ENCODE assay signal across 24 cellular contexts in genomic region chr10:114709966-114710365, GRCh38. TPM values are rescaled to one million over a fixed set of nuclear protein-coding genes. Genes with fewer than 3 reads are reported as not detected.
DNase-seq lines count a peak whose midpoint lies in the region; ATAC-seq and TF ChIP-seq lines count a peak whose summit lies in the region.
"Had no signal": no experiment of that assay in that cellular context is flagged by ENCODE, and none has a peak within 500 bp of the region (broad histone marks: within the 10 kb centered on the region; RNA-seq: fewer than 3 reads in every experiment).

No MANE protein-coding gene starts in this region.

- H3K79me2 ChIP-seq in ACC112 (ENCODE audit: control insufficient read depth, insufficient read depth, low read length, unreplicated experiment): no peaks in the 10 kb centered on the region

- no peak overlapping the region for H2AFZ ChIP-seq in ACC112 (ENCODE audit: low read length, unreplicated experiment)

- DNase-seq in HFFc6 (peak; percentile 61), astrocyte of the spinal cord (ENCODE audit: low read depth, low spot score) (peak; percentile 48), fibroblast of the aortic adventitia (ENCODE audit: low read depth) (peak; percentile 83), DMS114 treated with DMSO at 0.1 percent for 48 hours (lab: John Stamatoyannopoulos, UW; ENCODE audit: unreplicated experiment) (no peak), endodermal cell (no peak)
- DNase-seq in stimulated activated effector memory CD8-positive, alpha-beta T cell treated with anti-CD3 and anti-CD28 coated beads, Interleukin-12 subunit alpha, Interleukin-12 subunit beta, amount 100 ng/mL, for 72 hours (ENCODE audit: low spot score in 2 of 2): no peak
- no peak for DNase-seq in stimulated activated CD8-positive, alpha-beta memory T cell treated with anti-CD3 and anti-CD28 coated beads, Interleukin-4, amount 100 ng/mL, for 48 hours
- DNase-seq: activated CD4-positive, alpha-beta T cell treated with anti-CD3 and anti-CD28 coated beads, Interleukin-2, amount 50 U/mL, for 4 hours; activated CD8-positive, alpha-beta memory T cell treated with anti-CD3 and anti-CD28 coated beads, Interleukin-2, amount 50 U/mL, for 48 hours; CD4-positive, CD25-positive, alpha-beta regulatory T cell; DMS 273 treated with DMSO at 0.1 percent for 48 hours; GF-D8; H7; MM.1S; NCI-H146; NCI-H524 treated with DMSO at 0.1 percent for 48 hours; pancreas; right cardiac atrium had no signal

- no peaks in the 10 kb centered on the region; the same call in 1 of the 2 replicates for H3K27me3 Mint-ChIP-seq in HFFc6 (ENCODE audit: insufficient read depth)
- no peaks in the 10 kb centered on the region for H3K27me3 Mint-ChIP-seq in endodermal cell (ENCODE audit: insufficient read depth)

- TF ChIP-seq CTCF in HFFc6 (IDR thresholded peaks at IDR 0.05) (no peak), astrocyte of the spinal cord (IDR thresholded peaks at IDR 0.05; ENCODE audit: low read depth, low read length) (no peak), fibroblast of the aortic adventitia (IDR thresholded peaks at IDR 0.05; ENCODE audit: insufficient read depth, low read length) (no peak), endodermal cell (conservative IDR thresholded peaks at IDR 0.05) (no peak)

- 92% methylated on average over 2 of the region's 2 CpGs; no CpG with 5 or more reads in 1 of the 2 experiments for WGBS in endodermal cell (ENCODE audit: insufficient coverage in 1 of 2, insufficient read length in 1 of 2), 2 experiments

- H3K36me3 Mint-ChIP-seq in HFFc6 (ENCODE audit: low read depth) (no peaks in the 10 kb centered on the region), endodermal cell (ENCODE audit: low read depth) (no peaks in the 10 kb centered on the region)
- no peaks in the 10 kb centered on the region for H3K36me3 Mint-ChIP-seq in stimulated activated effector memory CD8-positive, alpha-beta T cell treated with anti-CD3 and anti-CD28 coated beads, Interleukin-12 subunit alpha, Interleukin-12 subunit beta, amount 100 ng/mL, for 72 hours
- H3K36me3 Mint-ChIP-seq: CD4-positive, CD25-positive, alpha-beta regulatory T cell; IgD-negative memory B cell; natural killer cell treated with Interleukin-12 subunit alpha and Interleukin-12 subunit beta and Interleukin-15 and Interleukin-18, amount 100 ng/mL, for 72 hours had no signal

- H3K27me3 ChIP-seq in ACC112 (ENCODE audit: insufficient read depth, low read length): no peaks in the 10 kb centered on the region
- H3K27me3 ChIP-seq in endodermal cell (ENCODE audit: control insufficient read depth, insufficient read depth, low read length, poor library complexity, severe bottlenecking): no peaks in the 10 kb centered on the region
- H3K27me3 ChIP-seq: cardiac muscle cell, pancreas had no signal

- no peak overlapping the region for H3K9ac ChIP-seq in endodermal cell (ENCODE audit: extremely low read depth, low read length, poor library complexity, severe bottlenecking)

- H3K4me1 Mint-ChIP-seq in HFFc6 (ENCODE audit: low read depth) (peaks cover 56% of the 10 kb centered on the region), endodermal cell (peaks cover 12% of the 10 kb centered on the region)
- no peaks in the 10 kb centered on the region for H3K4me1 Mint-ChIP-seq in stimulated activated effector memory CD8-positive, alpha-beta T cell treated with anti-CD3 and anti-CD28 coated beads, Interleukin-12 subunit alpha, Interleukin-12 subunit beta, amount 100 ng/mL, for 72 hours
- H3K4me1 Mint-ChIP-seq: CD4-positive, CD25-positive, alpha-beta regulatory T cell; IgD-negative memory B cell had no signal

- H3K27ac Mint-ChIP-seq in HFFc6: peak overlapping the region; percentile 71
- H3K27ac Mint-ChIP-seq in endodermal cell: no peak overlapping the region
- no peak overlapping the region for H3K27ac Mint-ChIP-seq in stimulated activated effector memory CD8-positive, alpha-beta T cell treated with anti-CD3 and anti-CD28 coated beads, Interleukin-12 subunit alpha, Interleukin-12 subunit beta, amount 100 ng/mL, for 72 hours
- H3K27ac Mint-ChIP-seq: CD4-positive, CD25-positive, alpha-beta regulatory T cell; IgD-negative memory B cell; natural killer cell treated with Interleukin-12 subunit alpha and Interleukin-12 subunit beta and Interleukin-15 and Interleukin-18, amount 100 ng/mL, for 72 hours had no signal

- H3K27ac ChIP-seq in ACC112 (ENCODE audit: low read depth, low read length) (peak overlapping the region; percentile 61; the same call in 1 of the 2 replicates), endodermal cell (ENCODE audit: low read depth, low read length) (no peak overlapping the region)
- H3K27ac ChIP-seq: cardiac muscle cell, pancreas, RWPE1 had no signal

- H3K4me1 ChIP-seq in ACC112 (ENCODE audit: control insufficient read depth, insufficient read depth, low read length, unreplicated experiment): peaks cover 43% of the 10 kb centered on the region
- no peaks in the 10 kb centered on the region for H3K4me1 ChIP-seq in endodermal cell (ENCODE audit: control insufficient read depth, insufficient read depth, low read length)
- H3K4me1 ChIP-seq: pancreas had no signal

- H3K9me3 Mint-ChIP-seq in HFFc6: no peaks in the 10 kb centered on the region
- no peaks in the 10 kb centered on the region for H3K9me3 Mint-ChIP-seq in endodermal cell
- no peaks in the 10 kb centered on the region for H3K9me3 Mint-ChIP-seq in stimulated activated effector memory CD8-positive, alpha-beta T cell treated with anti-CD3 and anti-CD28 coated beads, Interleukin-12 subunit alpha, Interleukin-12 subunit beta, amount 100 ng/mL, for 72 hours
- H3K9me3 Mint-ChIP-seq: CD4-positive, CD25-positive, alpha-beta regulatory T cell; IgD-negative memory B cell; natural killer cell treated with Interleukin-12 subunit alpha and Interleukin-12 subunit beta and Interleukin-15 and Interleukin-18, amount 100 ng/mL, for 72 hours had no signal

- H3K9me3 ChIP-seq in endodermal cell (ENCODE audit: control insufficient read depth, low read length): no peaks in the 10 kb centered on the region
- H3K9me3 ChIP-seq: pancreas had no signal

- H3K4me3 Mint-ChIP-seq in HFFc6 (no peak overlapping the region), endodermal cell (no peak overlapping the region)
- H3K4me3 Mint-ChIP-seq in stimulated activated effector memory CD8-positive, alpha-beta T cell treated with anti-CD3 and anti-CD28 coated beads, Interleukin-12 subunit alpha, Interleukin-12 subunit beta, amount 100 ng/mL, for 72 hours: no peak overlapping the region
- H3K4me3 Mint-ChIP-seq: CD4-positive, CD25-positive, alpha-beta regulatory T cell; IgD-negative memory B cell; natural killer cell treated with Interleukin-12 subunit alpha and Interleukin-12 subunit beta and Interleukin-15 and Interleukin-18, amount 100 ng/mL, for 72 hours had no signal

- H3K4me3 ChIP-seq in ACC112 (ENCODE audit: low read depth, low read length): no peak overlapping the region
- no peak overlapping the region for H3K4me3 ChIP-seq in astrocyte of the spinal cord (ENCODE audit: low read depth, low read length)
- H3K4me3 ChIP-seq in fibroblast of the aortic adventitia (ENCODE audit: low read depth, low read length): no peak overlapping the region
- no peak overlapping the region for H3K4me3 ChIP-seq in endodermal cell (ENCODE audit: low read length)
- H3K4me3 ChIP-seq: cardiac muscle cell, pancreas had no signal

- no peaks in the 10 kb centered on the region for H3K36me3 ChIP-seq in ACC112 (ENCODE audit: insufficient read depth, low read length)
- no peaks in the 10 kb centered on the region for H3K36me3 ChIP-seq in endodermal cell (ENCODE audit: control insufficient read depth, insufficient read depth, low read length)
- H3K36me3 ChIP-seq: cardiac muscle cell, pancreas had no signal

- in situ Hi-C loops in astrocyte of the spinal cord (cut with HindIII; ENCODE audit: low sequenced_read_pairs): no loop called here

- ATAC-seq in stimulated activated effector memory CD8-positive, alpha-beta T cell treated with anti-CD3 and anti-CD28 coated beads, Interleukin-12 subunit alpha, Interleukin-12 subunit beta, amount 100 ng/mL, for 72 hours: no peak
- ATAC-seq: natural killer cell treated with Interleukin-12 subunit alpha and Interleukin-12 subunit beta and Interleukin-15 and Interleukin-18, amount 100 ng/mL, for 72 hours; pancreas; right cardiac atrium; SK-N-SH treated with all-trans-retinoic acid at 6 μM for 48 hours had no signal

RNA-seq across cellular contexts. Expression of gene ABLIM1, which starts 51.9 kb away (rescaled TPM):
- 10 to 100 TPM in 2 of 6 experiments, 1 to 10 TPM in 4; 8.0 to 14.6 (median 8.7) TPM for total RNA-seq in HFFc6 (2021; fragmentation: NEBNext Ultra II Directional; extraction: Animal tissue kit (Norgen Biotek cat#: 25700))
- 14.4 and 36.1 TPM in 2 replicates for total RNA-seq in fibroblast of the aortic adventitia (ENCODE audit: low replicate concordance)
- 10 to 100 TPM; 39.3 to 49.3 TPM for total RNA-seq in endodermal cell
- polyA plus RNA-seq in endodermal cell (2013, experiment 1 of 2): 45.2 TPM
- 52.5 TPM for polyA plus RNA-seq in endodermal cell (2013, experiment 2 of 2)

Comparison
In these comparisons a context has a peak if more than half of its experiments do, and no peak if none do; other contexts are left out.
1. DNase-seq: peak in HFFc6 (single experiment), astrocyte of the spinal cord (single experiment) and fibroblast of the aortic adventitia (single experiment); none in DMS114 treated with DMSO at 0.1 percent for 48 hours (single experiment), endodermal cell (single experiment), stimulated activated effector memory CD8-positive, alpha-beta T cell treated with anti-CD3 and anti-CD28 coated beads, Interleukin-12 subunit alpha, Interleukin-12 subunit beta, amount 100 ng/mL, for 72 hours (0 of 2) and stimulated activated CD8-positive, alpha-beta memory T cell treated with anti-CD3 and anti-CD28 coated beads, Interleukin-4, amount 100 ng/mL, for 48 hours (single experiment).